Comparison of ENCODE assay signal across 1 cellular context in genomic region chr17:29179232-29180036, GRCh38.
TF ChIP-seq lines count a peak whose summit lies in the region.

No MANE protein-coding gene starts in this region.

TF ChIP-seq in K562, 482 proteins besides CTCF, POLR2A, EP300 and RAD21 (continued from another document and continues in another):
- TF ChIP-seq RREB1 (CRISPR knock-in tag; IDR thresholded peaks at IDR 0.05): 0 out of 2 replicates have a peak, but pooled peaks have one; percentile 7
- no peak for TF ChIP-seq KHSRP (IDR thresholded peaks at IDR 0.05)
- peak; percentile 45; the same call in 1 of the 2 replicates for TF ChIP-seq CHD2 (IDR thresholded peaks at IDR 0.05; ENCODE audit: low read depth, low read length)
- TF ChIP-seq SAP30 (IDR thresholded peaks at IDR 0.05; ENCODE audit: borderline replicate concordance, insufficient read depth, low read depth, low read length, poor library complexity, severe bottlenecking): no peak
- no peak for TF ChIP-seq BRD4 (IDR thresholded peaks at IDR 0.05)
- TF ChIP-seq XRCC5 (IDR thresholded peaks at IDR 0.05; ENCODE audit: low read depth, low read length): peak; percentile 81
- TF ChIP-seq KLF6 (CRISPR knock-in tag; IDR thresholded peaks at IDR 0.05; ENCODE audit: borderline replicate concordance): no peak
- no peak for TF ChIP-seq MBD2 (IDR thresholded peaks at IDR 0.05; ENCODE audit: borderline replicate concordance, low read depth)
- no peak for TF ChIP-seq ZNF699 (CRISPR knock-in tag; IDR thresholded peaks at IDR 0.05; ENCODE audit: insufficient replicate concordance)
- TF ChIP-seq SUPT5H (IDR thresholded peaks at IDR 0.05): peak; percentile 55
- TF ChIP-seq ZNF511 (CRISPR knock-in tag; IDR thresholded peaks at IDR 0.05): peak; percentile 23; the same call in 1 of the 2 replicates
- no peak for TF ChIP-seq ZBTB26 (CRISPR knock-in tag; IDR thresholded peaks at IDR 0.05)
- no peak for TF ChIP-seq SNIP1 (IDR thresholded peaks at IDR 0.05; ENCODE audit: low read depth)
- TF ChIP-seq ZNF280A (IDR thresholded peaks at IDR 0.05; ENCODE audit: low read depth, partially characterized antibody): no peak
- no peak for TF ChIP-seq CHD1 (IDR thresholded peaks at IDR 0.05; ENCODE audit: low read length)
- TF ChIP-seq RBM17 (IDR thresholded peaks at IDR 0.05; ENCODE audit: borderline replicate concordance, low read depth, low read length): no peak
- TF ChIP-seq RB1 (IDR thresholded peaks at IDR 0.05; ENCODE audit: low read depth): peak; percentile 35; the same call in 1 of the 2 replicates
- peak; percentile 73; the same call in 1 of the 2 replicates for TF ChIP-seq TFAP4 (CRISPR knock-in tag; IDR thresholded peaks at IDR 0.05; ENCODE audit: borderline replicate concordance)
- TF ChIP-seq POLR2G (IDR thresholded peaks at IDR 0.05; ENCODE audit: low read depth, low read length): peak; percentile 73
- no peak for TF ChIP-seq SMARCA5 (IDR thresholded peaks at IDR 0.05)
- TF ChIP-seq MCM2 (IDR thresholded peaks at IDR 0.05; ENCODE audit: low read depth): no peak
- TF ChIP-seq L3MBTL2 (IDR thresholded peaks at IDR 0.05): peak; percentile 48; the same call in 1 of the 2 replicates
- TF ChIP-seq CHD7 (IDR thresholded peaks at IDR 0.05; ENCODE audit: low read depth, low read length): no peak
- TF ChIP-seq SMC3 (conservative IDR thresholded peaks at IDR 0.05; ENCODE audit: insufficient read depth, low read depth, low read length): no peak
- TF ChIP-seq THAP12 (CRISPR knock-in tag; IDR thresholded peaks at IDR 0.05): 0 out of 2 replicates have a peak, but pooled peaks have one; percentile 35
- no peak for TF ChIP-seq HINFP (tag; conservative IDR thresholded peaks at IDR 0.05; ENCODE audit: low read depth)
- TF ChIP-seq POLR2AphosphoS2 (IDR thresholded peaks at IDR 0.05; ENCODE audit: low read length): no peak
- peak; percentile 44 to 53; a peak in 3 of 4 replicates for TF ChIP-seq NRF1 (conservative IDR thresholded peaks at IDR 0.05 in 1 of 2, IDR thresholded peaks at IDR 0.05 in 1 of 2)
- TF ChIP-seq NR3C1 (CRISPR knock-in tag; IDR thresholded peaks at IDR 0.05): no peak
